13 cellular contexts compared by ENCODE assay signal in genomic region chr16:66984902-66985311, GRCh38. TPM values are rescaled to one million over a fixed set of nuclear protein-coding genes. Genes with fewer than 3 reads are reported as not detected.
DNase-seq lines count a peak whose midpoint lies in the region; ATAC-seq lines count a peak whose summit lies in the region.
"Had no signal": no experiment of that assay in that cellular context is flagged by ENCODE, and none has a peak within 500 bp of the region (broad histone marks: within the 10 kb centered on the region; RNA-seq: fewer than 3 reads in every experiment).

No MANE protein-coding gene starts in this region.

- 92 to 99% methylated on average over 4 of the region's 4 CpGs for WGBS in aorta, 2 donors

- no peaks in the 10 kb centered on the region for H3K9me3 ChIP-seq in aorta (ENCODE audit: control insufficient read depth, low read length)

- H3K4me1 Mint-ChIP-seq in effector memory CD8-positive, alpha-beta T cell (ENCODE audit: low read depth in 2 of 2): peaks cover 11 to 17% of the 10 kb centered on the region in 2 donors

- peak; percentile 34 for DNase-seq in activated CD4-positive, CD25-positive, alpha-beta regulatory T cell treated with anti-CD3 and anti-CD28 coated beads, Interleukin-2, amount 50 U/mL, for 16 hours (ENCODE audit: low read depth, low spot score)
- DNase-seq in activated T-cell treated with anti-CD3 and anti-CD28 coated beads for 48 hours (ENCODE audit: low read depth) (peak; percentile 71), glomerular visceral epithelial cell (ENCODE audit: extremely low spot score) (no peak), aorta (no peak)
- DNase-seq in effector memory CD8-positive, alpha-beta T cell: no peak
- peak; percentile 81 for DNase-seq in stimulated activated CD8-positive, alpha-beta memory T cell treated with anti-CD3 and anti-CD28 coated beads, Interleukin-4, amount 100 ng/mL, for 48 hours
- DNase-seq: kidney, NCI-H1092 treated with DMSO at 0.1 percent for 48 hours, NCI-H510A treated with DMSO at 0.1 percent for 48 hours, retina had no signal

- H3K27me3 Mint-ChIP-seq in effector memory CD8-positive, alpha-beta T cell: no peaks in the 10 kb centered on the region

- ATAC-seq in effector memory CD8-positive, alpha-beta T cell (replicated peaks): peak; percentile 32
- no peak for ATAC-seq in GM19397 (IDR thresholded peaks at IDR 0.05; ENCODE audit: unreplicated experiment)
- no peak for ATAC-seq in GM21786 (IDR thresholded peaks at IDR 0.05; ENCODE audit: unreplicated experiment)
- no peak for ATAC-seq in aorta (ENCODE audit: low FRiP score)
- ATAC-seq: Right ventricle myocardium inferior had no signal

- no peaks in the 10 kb centered on the region for H3K9me3 Mint-ChIP-seq in effector memory CD8-positive, alpha-beta T cell

- intact Hi-C loops in aorta (cut with DNase I): no loop called here

- H3K27me3 ChIP-seq in aorta (ENCODE audit: control insufficient read depth in 1 of 2, insufficient read depth in 2 of 2, low read length in 1 of 2): no peaks in the 10 kb centered on the region

- H3K27ac Mint-ChIP-seq in effector memory CD8-positive, alpha-beta T cell: peak overlapping the region; percentile 85 to 93

- no peaks in the 10 kb centered on the region for H3K4me1 ChIP-seq in aorta (ENCODE audit: control insufficient read depth in 1 of 2, insufficient read depth in 2 of 2, low read length in 2 of 2)

- no peaks in the 10 kb centered on the region for H3K36me3 Mint-ChIP-seq in effector memory CD8-positive, alpha-beta T cell (ENCODE audit: insufficient read depth)

- no peaks in the 10 kb centered on the region for H3K36me3 ChIP-seq in aorta (ENCODE audit: control insufficient read depth in 1 of 2, insufficient read depth in 2 of 2, low read length in 1 of 2)

- H3K4me3 Mint-ChIP-seq in effector memory CD8-positive, alpha-beta T cell: no peak overlapping the region

- H3K27ac ChIP-seq in aorta (ENCODE audit: low read depth in 1 of 2, low read length in 2 of 2): no peak overlapping the region

- H3K4me3 ChIP-seq in aorta (ENCODE audit: low read length in 2 of 2): no peak overlapping the region

RNA-seq across cellular contexts. Expression of gene CES4A, which starts 3.5 kb away (rescaled TPM):
- 10 to 100 TPM in 1 of 2 donors, 1 to 10 TPM in 1; 5.5 to 14.2 TPM for total RNA-seq in aorta
- 10 to 100 TPM in 1 of 2 donors, 1 to 10 TPM in 1; 1.9 to 22.7 TPM for polyA plus RNA-seq in aorta

RNA-seq across cellular contexts. Expression of gene CES3, which starts 23.8 kb away (rescaled TPM):
- 1 to 10 TPM; 1.0 to 2.4 TPM for total RNA-seq in aorta
- polyA plus RNA-seq in aorta: 1 to 10 TPM in 1 of 2 donors, under 1 TPM in 1; 0.15 to 1.5 TPM

RNA-seq across cellular contexts. Expression of gene CBFB, which starts 44.0 kb away (rescaled TPM):
- 10 to 100 TPM; 37.4 to 67.3 TPM for total RNA-seq in aorta
- 10 to 100 TPM; 12.0 to 19.9 TPM for polyA plus RNA-seq in aorta

RNA-seq across cellular contexts. Expression of gene CES2, which starts 49.6 kb away (rescaled TPM):
- 10 to 100 TPM; 32.7 to 42.1 TPM for total RNA-seq in aorta
- 10 to 100 TPM; 20.5 to 34.4 TPM for polyA plus RNA-seq in aorta

RNA-seq across cellular contexts. Expression of gene CIAO2B, which starts 50.7 kb away (rescaled TPM):
- total RNA-seq in aorta: 10 to 100 TPM; 51.9 to 62.4 TPM
- polyA plus RNA-seq in aorta: 100 to 1,000 TPM; 149 to 165 TPM

Comparison
In these comparisons a context has a peak if more than half of its experiments do, and no peak if none do; other contexts are left out.
1. DNase-seq: peak in activated CD4-positive, CD25-positive, alpha-beta regulatory T cell treated with anti-CD3 and anti-CD28 coated beads, Interleukin-2, amount 50 U/mL, for 16 hours (single experiment), activated T-cell treated with anti-CD3 and anti-CD28 coated beads for 48 hours (single experiment) and stimulated activated CD8-positive, alpha-beta memory T cell treated with anti-CD3 and anti-CD28 coated beads, Interleukin-4, amount 100 ng/mL, for 48 hours (single experiment); none in effector memory CD8-positive, alpha-beta T cell (0 of 3), glomerular visceral epithelial cell (single experiment) and aorta (0 of 2).